ENCODE assay signal across 10 cellular contexts in genomic region chr3:153399636-153400035, GRCh38.
DNase-seq lines count a peak whose midpoint lies in the region; ATAC-seq and TF ChIP-seq lines count a peak whose summit lies in the region.
"Had no signal": no experiment of that assay in that cellular context is flagged by ENCODE, and none has a peak within 500 bp of the region (broad histone marks: within the 10 kb centered on the region; RNA-seq: fewer than 3 reads in every experiment).

No MANE protein-coding gene starts in this region.

- H3K27me3 Mint-ChIP-seq in activated T-helper 1 cell treated with anti-CD3 and anti-CD28 coated beads, Interleukin-12 subunit alpha, Interleukin-12 subunit beta, Interleukin-2, Interleukin-4 antibody, amounts not matched to agents 30 ng/mL and 10 ng/mL and 1 ng/mL, durations not matched to agents 14 hours and 24 hours and 36 hours (ENCODE audit: insufficient read depth), result peaks cover 2% of the 10 kb centered on the region

- peaks cover 18% of the 10 kb centered on the region for H3K9me3 Mint-ChIP-seq in activated T-helper 1 cell treated with anti-CD3 and anti-CD28 coated beads, Interleukin-12 subunit alpha, Interleukin-12 subunit beta, Interleukin-2, Interleukin-4 antibody, amounts not matched to agents 30 ng/mL and 10 ng/mL and 1 ng/mL, durations not matched to agents 14 hours and 24 hours and 36 hours

- H3K27me3 ChIP-seq in brain microvascular endothelial cell (replicated peaks) (no peaks in the 10 kb centered on the region), adrenal gland (no peaks in the 10 kb centered on the region)

- H3K27ac Mint-ChIP-seq in activated T-helper 1 cell treated with anti-CD3 and anti-CD28 coated beads, Interleukin-12 subunit alpha, Interleukin-12 subunit beta, Interleukin-2, Interleukin-4 antibody, amounts not matched to agents 30 ng/mL and 10 ng/mL and 1 ng/mL, durations not matched to agents 14 hours and 24 hours and 36 hours, result peak overlapping the region; percentile 6

- DNase-seq in GM12865 (ENCODE audit: low read depth) (peak; percentile 56), brain microvascular endothelial cell (no peak), adrenal gland (no peak), NCI-H1092 treated with DMSO at 0.1 percent for 48 hours (lab: John Stamatoyannopoulos, UW) (no peak)
- DNase-seq in activated T-helper 1 cell treated with anti-CD3 and anti-CD28 coated beads, Interleukin-12 subunit alpha, Interleukin-12 subunit beta, Interleukin-2, Interleukin-4 antibody, amounts not matched to agents 30 ng/mL and 10 ng/mL and 1 ng/mL, durations not matched to agents 14 hours and 24 hours and 36 hours (ENCODE audit: low spot score), result no peak
- no peak for DNase-seq in stimulated activated CD4-positive, alpha-beta T cell treated with anti-CD3 and anti-CD28 coated beads, Interleukin-1b, Interleukin-23, amount 100 ng/mL, for 48 hours
- DNase-seq: activated T-cell treated with anti-CD3 and anti-CD28 coated beads, Interleukin-2, amount 50 U/mL, for 72 hours had no signal

- ATAC-seq in GM21360 (IDR thresholded peaks at IDR 0.05; ENCODE audit: unreplicated experiment) (peak; percentile 97), HG03108 (IDR thresholded peaks at IDR 0.05; ENCODE audit: unreplicated experiment) (peak; percentile 84)

- H3K4me3 ChIP-seq in GM12865 (ENCODE audit: low read depth, low read length) (peak overlapping the region; percentile 26), brain microvascular endothelial cell (ENCODE audit: low read depth, low read length) (no peak overlapping the region), adrenal gland (no peak overlapping the region)

- peaks cover 28% of the 10 kb centered on the region for H3K4me1 Mint-ChIP-seq in activated T-helper 1 cell treated with anti-CD3 and anti-CD28 coated beads, Interleukin-12 subunit alpha, Interleukin-12 subunit beta, Interleukin-2, Interleukin-4 antibody, amounts not matched to agents 30 ng/mL and 10 ng/mL and 1 ng/mL, durations not matched to agents 14 hours and 24 hours and 36 hours (ENCODE audit: low read depth)

- H3K27ac ChIP-seq in brain microvascular endothelial cell (no peak overlapping the region), adrenal gland (no peak overlapping the region)
- H3K27ac ChIP-seq: RWPE1 had no signal

- H3K36me3 Mint-ChIP-seq in activated T-helper 1 cell treated with anti-CD3 and anti-CD28 coated beads, Interleukin-12 subunit alpha, Interleukin-12 subunit beta, Interleukin-2, Interleukin-4 antibody, amounts not matched to agents 30 ng/mL and 10 ng/mL and 1 ng/mL, durations not matched to agents 14 hours and 24 hours and 36 hours (ENCODE audit: low read depth), result no peaks in the 10 kb centered on the region

- TF ChIP-seq CTCF in GM12865 (IDR thresholded peaks at IDR 0.05; ENCODE audit: insufficient read depth, low read depth, low read length, missing control alignments), result no peak
- TF ChIP-seq CTCF in brain microvascular endothelial cell (IDR thresholded peaks at IDR 0.05; ENCODE audit: low read depth, low read length, missing control alignments), result no peak
- TF ChIP-seq CTCF in adrenal gland (IDR thresholded peaks at IDR 0.05), result no peak

- H3K4me3 Mint-ChIP-seq in activated T-helper 1 cell treated with anti-CD3 and anti-CD28 coated beads, Interleukin-12 subunit alpha, Interleukin-12 subunit beta, Interleukin-2, Interleukin-4 antibody, amounts not matched to agents 30 ng/mL and 10 ng/mL and 1 ng/mL, durations not matched to agents 14 hours and 24 hours and 36 hours, result peak overlapping the region; percentile 35
- H3K4me3 Mint-ChIP-seq: activated T-cell treated with anti-CD3 and anti-CD28 coated beads, Interleukin-2, amount 50 U/mL, for 72 hours had no signal

- H3K4me1 ChIP-seq in adrenal gland (replicated peaks in 1 of 2), result no peaks in the 10 kb centered on the region

- no peak for TF ChIP-seq POLR2A in adrenal gland (IDR thresholded peaks at IDR 0.05)

- intact Hi-C loops in activated T-helper 1 cell treated with anti-CD3 and anti-CD28 coated beads, Interleukin-12 subunit alpha, Interleukin-12 subunit beta, Interleukin-2, Interleukin-4 antibody, amounts not matched to agents 30 ng/mL and 10 ng/mL and 1 ng/mL, durations not matched to agents 14 hours and 24 hours and 36 hours (cut with micrococcal nuclease), result no loop called here
- intact Hi-C loops in adrenal gland (cut with DNase I), result no loop called here

- H3K36me3 ChIP-seq in brain microvascular endothelial cell (replicated peaks), result no peaks in the 10 kb centered on the region
- H3K36me3 ChIP-seq in adrenal gland (replicated peaks in 1 of 2), result no peaks in the 10 kb centered on the region

- H3K9me3 ChIP-seq in adrenal gland (replicated peaks in 1 of 3), result no peaks in the 10 kb centered on the region

- in situ Hi-C loops in brain microvascular endothelial cell (cut with HindIII; ENCODE audit: low pct_ligation_motif_present, low sequenced_read_pairs), result no loop called here
